In genomic region chr6:143151381-143151780, GRCh38 we compare ENCODE assay signal across 5 cellular contexts.
"Had no signal": no experiment of that assay in that cellular context is flagged by ENCODE, and none has a peak within 500 bp of the region (broad histone marks: within the 10 kb centered on the region; RNA-seq: fewer than 3 reads in every experiment).

No MANE protein-coding gene starts in this region.

- DNase-seq: IMR-90, KBM-7, KG1 had no signal

- ATAC-seq: HepG2, K562 had no signal
